In genomic region chr1:86502721-86503430, GRCh38 we compare ENCODE assay signal across 8 cellular contexts. TPM values are rescaled to one million over a fixed set of nuclear protein-coding genes. Genes with fewer than 3 reads are reported as not detected.
DNase-seq lines count a peak whose midpoint lies in the region; ATAC-seq, FAIRE-seq and TF ChIP-seq lines count a peak whose summit lies in the region.

No MANE protein-coding gene starts in this region.

- TF ChIP-seq CTCF in RWPE1 (conservative IDR thresholded peaks at IDR 0.05; ENCODE audit: low read depth) (no peak), fibroblast of the aortic adventitia (IDR thresholded peaks at IDR 0.05; ENCODE audit: insufficient read depth, low read length) (no peak), ovary (IDR thresholded peaks at IDR 0.05) (no peak)

- no peaks in the 10 kb centered on the region for H3K27me3 ChIP-seq in ovary

- peak; percentile 16 for DNase-seq in CD1c-positive myeloid dendritic cell (ENCODE audit: extremely low spot score)
- DNase-seq in RWPE1 (ENCODE audit: low spot score): peak; percentile 30
- peak; percentile 34 for DNase-seq in fibroblast of the aortic adventitia (ENCODE audit: low read depth)
- peak; percentile 21 to 48 (median 26) for DNase-seq in ovary
- DNase-seq in HTR-8/SVneo (ENCODE audit: insufficient read length, low spot score): no peak
- DNase-seq in middle frontal gyrus (ENCODE audit: extremely low spot score, low spot score): no peak
- DNase-seq in NK-92 treated with Interleukin-12 subunit alpha and Interleukin-12 subunit beta, amount 100 ng/mL, for 24 hours (lab: John Stamatoyannopoulos, UW): no peak

- H3K36me3 ChIP-seq in ovary: no peaks in the 10 kb centered on the region

- H3K4me3 ChIP-seq in fibroblast of the aortic adventitia (ENCODE audit: low read depth, low read length) (no peak overlapping the region), ovary (no peak overlapping the region)

- H3K4me1 ChIP-seq in ovary (ENCODE audit: insufficient read depth): no peaks in the 10 kb centered on the region

- POLR2A ChIA-PET in RWPE1 (lab: Yijun Ruan, JAX; ENCODE audit: low non-redundant PET): no interaction called here

- H3K27ac ChIP-seq in RWPE1 (no peak overlapping the region), ovary (peak overlapping the region; percentile 58 to 73)

- no peak for TF ChIP-seq POLR2A in ovary (IDR thresholded peaks at IDR 0.05)

- no peaks in the 10 kb centered on the region for H3K9me3 ChIP-seq in ovary

- ATAC-seq in HG02642 (IDR thresholded peaks at IDR 0.05; ENCODE audit: poor library complexity, unreplicated experiment): peak; percentile 47

- 20 to 26% (median 25%) methylated on average over 19 of the region's 19 CpGs for WGBS in ovary, 3 donors

- intact Hi-C loops in ovary (cut with DNase I): no loop called here

- CTCF ChIA-PET in RWPE1 (lab: Yijun Ruan, JAX): interaction anchor here (0.6 to 1.7 kb wide), 8 partner anchors 41 to 202 kb away, joined by 3 to 14 read pairs (median 3); no protein-coding TSS in a partner anchor

- TF ChIP-seq EP300 in ovary (IDR thresholded peaks at IDR 0.05): no peak

- no peak for FAIRE-seq in HTR-8/SVneo (lab: Jason Lieb, UNC)

RNA-seq across cellular contexts. Expression of gene CLCA1, which starts 34.1 kb away (rescaled TPM):
- total RNA-seq in fibroblast of the aortic adventitia (ENCODE audit: low replicate concordance): not detected in 2 replicates
- 1 to 10 TPM in 1 of 7 donors, under 1 TPM in 2, not detected in 4; 0.07 to 1.5 (median 0.43) TPM for total RNA-seq in ovary
- not detected for polyA plus RNA-seq in ovary

RNA-seq across cellular contexts. Expression of gene CLCA4, which starts 44.0 kb away (rescaled TPM):
- total RNA-seq in fibroblast of the aortic adventitia (ENCODE audit: low replicate concordance) (not detected in 2 replicates), ovary (under 1 TPM in 3 of 7 donors, not detected in 4; 0.12 to 0.23 (median 0.22) TPM)
- not detected for polyA plus RNA-seq in ovary

Comparison
In these comparisons a context has a peak if more than half of its experiments do, and no peak if none do; other contexts are left out.
1. DNase-seq: peak in CD1c-positive myeloid dendritic cell (single experiment), RWPE1 (single experiment), fibroblast of the aortic adventitia (single experiment) and ovary (5 of 5); none in HTR-8/SVneo (single experiment), middle frontal gyrus (single experiment) and NK-92 treated with Interleukin-12 subunit alpha and Interleukin-12 subunit beta, amount 100 ng/mL, for 24 hours (single experiment).